In the genomic region with DNA sequence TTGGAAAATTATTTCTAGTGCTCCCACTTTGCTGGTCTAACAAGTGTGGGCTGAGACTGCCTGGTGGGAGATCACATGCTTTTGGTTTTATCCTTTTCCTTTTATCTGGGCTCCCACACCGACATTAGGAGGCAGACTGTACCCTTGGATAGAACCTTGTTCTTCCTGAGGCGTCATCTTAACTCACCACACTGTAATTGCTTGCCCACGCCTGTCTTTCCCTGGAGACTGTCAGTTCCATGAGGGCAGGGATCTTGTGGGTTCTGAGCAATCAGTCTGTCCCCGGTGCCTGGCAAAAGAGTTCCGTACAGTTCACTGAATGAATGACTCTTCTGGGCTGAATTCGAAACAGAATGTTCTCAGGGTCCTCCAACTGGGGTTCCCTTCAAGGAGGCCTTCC, we compare ENCODE assay signal across 24 cellular contexts.
"Had no signal": no experiment of that assay in that cellular context is flagged by ENCODE, and none has a peak within 500 bp of the region (broad histone marks: within the 10 kb centered on the region; RNA-seq: fewer than 3 reads in every experiment).

No MANE protein-coding gene starts in this region.

- H3K27ac ChIP-seq: Peyer's patch, RWPE1 had no signal

- DNase-seq: activated B cell treated with CpG ODN at 0.5 μM for 24 hours; activated CD4-positive, alpha-beta T cell treated with anti-CD3 and anti-CD28 coated beads for 1 hour; activated CD4-positive, alpha-beta T cell treated with anti-CD3 and anti-CD28 coated beads, Interleukin-2, amount 10 ng/mL, durations not matched to agents 24 days and 14 days; activated CD4-positive, alpha-beta T cell treated with anti-CD3 and anti-CD28 coated beads, Interleukin-2, amount 50 U/mL, for 48 hours; activated CD8-positive, alpha-beta memory T cell treated with anti-CD3 and anti-CD28 coated beads, Interleukin-2, amount 10 ng/mL, durations not matched to agents 7 days and 5 days; activated effector memory CD4-positive, alpha-beta T cell treated with anti-CD3 and anti-CD28 coated beads, Interleukin-2, amount 50 U/mL, for 16 hours; activated naive CD4-positive, alpha-beta T cell treated with anti-CD3 and anti-CD28 coated beads for 36 hours; activated naive CD8-positive, alpha-beta T cell treated with anti-CD3 and anti-CD28 coated beads for 36 hours; activated T-cell treated with anti-CD3 and anti-CD28 coated beads, Interleukin-2, amount 50 U/mL, for 24 hours; central memory CD4-positive, alpha-beta T cell; Karpas-422; MM.1S; NCI-H1105; NCI-H1436; NCI-H1694 treated with DMSO at 0.1 percent for 48 hours; NCI-H2029 treated with DMSO at 0.1 percent for 48 hours; NCI-H510A treated with DMSO at 0.1 percent for 48 hours; NCI-H69; SHP77 treated with DMSO at 0.1 percent for 48 hours; T-helper 17 cell; T-helper 9 cell had no signal

- H3K4me1 Mint-ChIP-seq: activated B cell treated with CpG ODN at 0.5 μM for 24 hours; activated CD4-positive, alpha-beta T cell treated with anti-CD3 and anti-CD28 coated beads, Interleukin-2, amount 10 ng/mL, durations not matched to agents 24 days and 14 days; T-helper 17 cell had no signal

- H3K9me3 ChIP-seq: Peyer's patch had no signal

- H3K4me3 ChIP-seq: K562, Peyer's patch had no signal

- H3K27ac Mint-ChIP-seq: activated B cell treated with CpG ODN at 0.5 μM for 24 hours; activated CD4-positive, alpha-beta T cell treated with anti-CD3 and anti-CD28 coated beads, Interleukin-2, amount 10 ng/mL, durations not matched to agents 24 days and 14 days; activated CD8-positive, alpha-beta memory T cell treated with anti-CD3 and anti-CD28 coated beads, Interleukin-2, amount 10 ng/mL, durations not matched to agents 7 days and 5 days; activated naive CD4-positive, alpha-beta T cell treated with anti-CD3 and anti-CD28 coated beads for 36 hours; activated naive CD8-positive, alpha-beta T cell treated with anti-CD3 and anti-CD28 coated beads for 36 hours; activated T-cell treated with anti-CD3 and anti-CD28 coated beads, Interleukin-2, amount 50 U/mL, for 24 hours; T-helper 17 cell had no signal

- H3K27me3 ChIP-seq: Peyer's patch had no signal

- H3K36me3 ChIP-seq: Peyer's patch had no signal

- H3K4me3 Mint-ChIP-seq: activated B cell treated with CpG ODN at 0.5 μM for 24 hours; activated CD4-positive, alpha-beta T cell treated with anti-CD3 and anti-CD28 coated beads, Interleukin-2, amount 10 ng/mL, durations not matched to agents 24 days and 14 days; activated CD8-positive, alpha-beta memory T cell treated with anti-CD3 and anti-CD28 coated beads, Interleukin-2, amount 10 ng/mL, durations not matched to agents 7 days and 5 days; activated naive CD4-positive, alpha-beta T cell treated with anti-CD3 and anti-CD28 coated beads for 36 hours; activated naive CD8-positive, alpha-beta T cell treated with anti-CD3 and anti-CD28 coated beads for 36 hours; activated T-cell treated with anti-CD3 and anti-CD28 coated beads, Interleukin-2, amount 50 U/mL, for 24 hours; T-helper 17 cell had no signal

- H3K9me3 Mint-ChIP-seq: activated B cell treated with CpG ODN at 0.5 μM for 24 hours; activated CD4-positive, alpha-beta T cell treated with anti-CD3 and anti-CD28 coated beads, Interleukin-2, amount 10 ng/mL, durations not matched to agents 24 days and 14 days; activated naive CD4-positive, alpha-beta T cell treated with anti-CD3 and anti-CD28 coated beads for 36 hours; activated naive CD8-positive, alpha-beta T cell treated with anti-CD3 and anti-CD28 coated beads for 36 hours; activated T-cell treated with anti-CD3 and anti-CD28 coated beads, Interleukin-2, amount 50 U/mL, for 24 hours had no signal

- H3K4me1 ChIP-seq: Peyer's patch had no signal

- ATAC-seq: activated CD8-positive, alpha-beta memory T cell treated with anti-CD3 and anti-CD28 coated beads, Interleukin-2, amount 10 ng/mL, durations not matched to agents 7 days and 5 days; K562; T-helper 17 cell had no signal

- H3K36me3 Mint-ChIP-seq: activated CD8-positive, alpha-beta memory T cell treated with anti-CD3 and anti-CD28 coated beads, Interleukin-2, amount 10 ng/mL, durations not matched to agents 7 days and 5 days; activated naive CD8-positive, alpha-beta T cell treated with anti-CD3 and anti-CD28 coated beads for 36 hours had no signal
